15 cellular contexts compared by ENCODE assay signal in the genomic region with DNA sequence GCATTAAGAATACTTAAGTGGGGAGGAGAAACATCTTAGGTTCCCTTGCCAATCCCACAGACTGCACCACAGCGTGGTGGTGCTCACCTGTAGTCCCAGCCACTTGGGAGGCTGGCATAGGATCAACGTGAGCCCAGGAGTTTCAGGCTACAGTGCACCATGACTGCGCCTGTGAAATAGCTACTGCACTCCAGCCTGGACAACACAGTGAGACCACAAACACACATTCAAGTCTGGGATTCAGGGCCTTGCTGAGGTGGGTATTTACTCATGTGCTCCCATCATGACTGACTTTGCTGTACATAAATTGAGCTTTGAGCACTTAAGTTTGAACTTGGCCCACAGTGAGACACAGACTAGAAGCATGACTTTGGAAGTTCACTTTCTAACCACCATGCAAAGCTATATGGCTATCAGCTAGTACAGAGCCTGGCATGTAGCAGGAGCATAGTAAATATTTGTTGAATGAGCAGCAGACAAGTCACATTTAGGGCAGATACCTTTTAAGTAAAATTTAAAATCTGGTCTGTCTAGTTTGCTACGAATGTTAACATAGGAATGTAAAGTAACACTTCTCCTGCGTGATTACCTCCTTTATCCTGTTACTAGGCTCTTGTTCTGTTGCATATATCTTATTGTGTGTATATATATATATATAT. TPM values are rescaled to one million over a fixed set of nuclear protein-coding genes. Genes with fewer than 3 reads are reported as not detected.
DNase-seq lines count a peak whose midpoint lies in the region; ATAC-seq and TF ChIP-seq lines count a peak whose summit lies in the region.
"Had no signal": no experiment of that assay in that cellular context is flagged by ENCODE, and none has a peak within 500 bp of the region (broad histone marks: within the 10 kb centered on the region; RNA-seq: fewer than 3 reads in every experiment).

No MANE protein-coding gene starts in this region.

- TF ChIP-seq CTCF in MCF 10A (IDR thresholded peaks at IDR 0.05; ENCODE audit: unreplicated experiment) = no peak
- TF ChIP-seq CTCF in VCaP (conservative IDR thresholded peaks at IDR 0.05) = no peak
- no peak for TF ChIP-seq CTCF in epithelial cell of esophagus (IDR thresholded peaks at IDR 0.05; ENCODE audit: insufficient read depth, low read depth, low read length, missing control alignments)

- H3K27me3 Mint-ChIP-seq in MCF 10A (ENCODE audit: insufficient read depth, unreplicated experiment) = no peaks in the 10 kb centered on the region
- H3K27me3 Mint-ChIP-seq in activated T-helper 17 cell treated with anti-CD3 and anti-CD28 coated beads, Interleukin-2, amount 50 U/mL, for 72 hours = no peaks in the 10 kb centered on the region

- ATAC-seq in activated T-helper 17 cell treated with anti-CD3 and anti-CD28 coated beads, Interleukin-2, amount 50 U/mL, for 72 hours (replicated peaks) = no peak
- no peak for ATAC-seq in GM21381 (IDR thresholded peaks at IDR 0.05; ENCODE audit: unreplicated experiment)

- DNase-seq in T47D (ENCODE audit: low read depth in 1 of 2, low spot score in 1 of 2) = peak; percentile 15 to 50
- DNase-seq in MCF 10A (ENCODE audit: unreplicated experiment) = no peak
- peak; percentile 34 for DNase-seq in epithelial cell of esophagus (ENCODE audit: low read depth)
- no peak for DNase-seq in 8988T
- no peak for DNase-seq in NCI-H226
- DNase-seq: DMS53, NCI-H187 treated with DMSO at 0.1 percent for 48 hours, NCI-H446 treated with DMSO at 0.1 percent for 48 hours, NCI-H774 had no signal

- BruUV-seq in MCF 10A (replicated peaks; lab: Mats Ljungman, UMichigan) = no TSS peak

- in situ Hi-C loops in T47D (cut with HindIII; ENCODE audit: low pct_unique_long_range_greater_than_20kb, low sequenced_read_pairs) = no loop called here

- H3K36me3 Mint-ChIP-seq in MCF 10A (ENCODE audit: insufficient read depth, unreplicated experiment) = peaks cover 84% of the 10 kb centered on the region
- H3K36me3 Mint-ChIP-seq in activated T-helper 17 cell treated with anti-CD3 and anti-CD28 coated beads, Interleukin-2, amount 50 U/mL, for 72 hours (ENCODE audit: low read depth) = peaks cover 74% of the 10 kb centered on the region

- H3K27ac Mint-ChIP-seq in MCF 10A (ENCODE audit: low read depth, unreplicated experiment) = no peak overlapping the region
- H3K27ac Mint-ChIP-seq in activated T-helper 17 cell treated with anti-CD3 and anti-CD28 coated beads, Interleukin-2, amount 50 U/mL, for 72 hours = no peak overlapping the region

- POLR2A ChIA-PET in MCF 10A (lab: Yijun Ruan, JAX) = interaction anchor here (2.0 kb wide), 1 partner anchor 10 kb away, joined by 8 read pairs; no protein-coding TSS in a partner anchor

- H3K9me3 Mint-ChIP-seq in MCF 10A (ENCODE audit: unreplicated experiment) = no peaks in the 10 kb centered on the region
- no peaks in the 10 kb centered on the region for H3K9me3 Mint-ChIP-seq in activated T-helper 17 cell treated with anti-CD3 and anti-CD28 coated beads, Interleukin-2, amount 50 U/mL, for 72 hours

- H3K4me1 Mint-ChIP-seq in MCF 10A (ENCODE audit: insufficient read depth, unreplicated experiment) = peaks cover 4% of the 10 kb centered on the region
- H3K4me1 Mint-ChIP-seq in activated T-helper 17 cell treated with anti-CD3 and anti-CD28 coated beads, Interleukin-2, amount 50 U/mL, for 72 hours = peaks cover 4% of the 10 kb centered on the region
- H3K4me1 Mint-ChIP-seq: CD14-positive monocyte had no signal

- CTCF ChIA-PET in MCF 10A (lab: Yijun Ruan, JAX) = interaction anchor here (0.5 to 0.8 kb wide), 4 partner anchors 8 to 545 kb away, joined by 3 to 4 read pairs (median 3); no protein-coding TSS in a partner anchor

- H3K27ac ChIP-seq in VCaP = peak overlapping the region; percentile 85
- H3K27ac ChIP-seq: A549, SJSA1 had no signal

- H3K4me3 Mint-ChIP-seq in MCF 10A (ENCODE audit: unreplicated experiment) = no peak overlapping the region
- no peak overlapping the region for H3K4me3 Mint-ChIP-seq in activated T-helper 17 cell treated with anti-CD3 and anti-CD28 coated beads, Interleukin-2, amount 50 U/mL, for 72 hours
- H3K4me3 Mint-ChIP-seq: CD14-positive monocyte had no signal

- H3K4me3 ChIP-seq in epithelial cell of esophagus (ENCODE audit: low read length) = no peak overlapping the region
- H3K4me3 ChIP-seq: A549, SJSA1 had no signal

- intact Hi-C loops in MCF 10A (cut with micrococcal nuclease) = no loop called here

RNA-seq across cellular contexts. Expression of gene CEP95, which starts 33.5 kb away (rescaled TPM):
- total RNA-seq in MCF 10A (2022) = 57.2 and 61.6 TPM in 2 replicates
- total RNA-seq in activated T-helper 17 cell treated with anti-CD3 and anti-CD28 coated beads, Interleukin-2, amount 50 U/mL, for 72 hours = 10 to 100 TPM; 45.3 to 63.4 TPM

RNA-seq across cellular contexts. Expression of gene DDX5, which starts 34.2 kb away (rescaled TPM):
- 832 and 905 TPM in 2 replicates for total RNA-seq in MCF 10A (2022)
- 100 to 1,000 TPM; 485 to 742 TPM for total RNA-seq in activated T-helper 17 cell treated with anti-CD3 and anti-CD28 coated beads, Interleukin-2, amount 50 U/mL, for 72 hours

RNA-seq across cellular contexts. Expression of gene POLG2, which starts 43.4 kb away (rescaled TPM):
- total RNA-seq in MCF 10A (2022) = 27.5 and 29.4 TPM in 2 replicates
- 10 to 100 TPM; 38.8 to 40.9 TPM for total RNA-seq in activated T-helper 17 cell treated with anti-CD3 and anti-CD28 coated beads, Interleukin-2, amount 50 U/mL, for 72 hours

Comparison
In these comparisons a context has a peak if more than half of its experiments do, and no peak if none do; other contexts are left out.
1. DNase-seq: peak in T47D (2 of 2) and epithelial cell of esophagus (single experiment); none in MCF 10A (single experiment), 8988T (single experiment) and NCI-H226 (single experiment).